13 cellular contexts compared by ENCODE assay signal in the genomic region with DNA sequence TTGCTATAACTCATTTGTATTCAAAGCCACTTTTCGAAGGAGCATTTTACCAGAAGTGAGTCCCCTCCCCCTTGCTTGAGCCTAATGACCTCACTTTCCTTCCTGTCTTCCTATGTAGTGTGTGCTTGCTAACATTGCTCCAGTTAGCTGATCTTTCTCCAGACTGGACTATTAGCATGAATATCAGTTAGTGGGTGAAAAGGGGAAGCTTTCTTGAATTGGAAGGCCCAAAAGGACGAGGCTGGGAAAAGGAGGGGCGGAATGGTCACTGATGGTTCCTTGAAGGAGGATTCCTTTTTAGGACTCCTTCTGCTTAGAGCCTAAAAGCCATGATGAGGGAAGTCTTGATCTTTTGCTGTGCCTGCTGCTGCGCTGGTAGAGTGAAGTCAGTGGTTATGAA. TPM values are rescaled to one million over a fixed set of nuclear protein-coding genes. Genes with fewer than 3 reads are reported as not detected.
A peak's percentile ranks its signal among the peaks of the same experiment; 100 is the strongest.
DNase-seq lines count a peak whose midpoint lies in the region; ATAC-seq and TF ChIP-seq lines count a peak whose summit lies in the region.
"Had no signal": no experiment of that assay in that cellular context is flagged by ENCODE, and none has a peak within 500 bp of the region (broad histone marks: within the 10 kb centered on the region; RNA-seq: fewer than 3 reads in every experiment).

No MANE protein-coding gene starts in this region.

- no peaks in the 10 kb centered on the region for H3K79me2 ChIP-seq in PC-3 (ENCODE audit: low read length)

- no peaks in the 10 kb centered on the region for H3K9me2 ChIP-seq in PC-3 (replicated peaks; ENCODE audit: low read length)

- peak overlapping the region in 1 of 3 donors; percentile 8 for H3K9ac ChIP-seq in skeletal muscle tissue (ENCODE audit: low read depth in 1 of 3, low read length in 3 of 3)
- H3K9ac ChIP-seq in PC-3 (ENCODE audit: low read length): no peak overlapping the region

- no peaks in the 10 kb centered on the region for H3K27me3 ChIP-seq in skeletal muscle tissue (ENCODE audit: control insufficient read depth in 3 of 3, insufficient read depth in 3 of 3, low read length in 3 of 3)
- no peaks in the 10 kb centered on the region for H3K27me3 ChIP-seq in PC-3 (ENCODE audit: low read length)
- H3K27me3 ChIP-seq in Caco-2 (replicated peaks; ENCODE audit: control insufficient read depth, insufficient read depth, low read length): no peaks in the 10 kb centered on the region
- H3K27me3 ChIP-seq: colonic mucosa had no signal

- H3K4me1 Mint-ChIP-seq in T-helper 1 cell treated with Interleukin-12 subunit alpha and Interleukin-12 subunit beta and Interleukin-4 antibody, amounts not matched to agents 30 μg/mL and 1 μg/mL, for 36 hours (ENCODE audit: low read depth): peaks cover 20% of the 10 kb centered on the region
- H3K4me1 Mint-ChIP-seq in activated T-helper 2 cell treated with anti-CD3 and anti-CD28 coated beads, Interferon-gamma antibody, Interleukin-2, Interleukin-4, amounts not matched to agents 10 μg/mL and 5 μg/mL and 100 μg/mL, durations not matched to agents 14 hours and 24 hours and 36 hours (ENCODE audit: low read depth): peaks cover 9% of the 10 kb centered on the region
- no peaks in the 10 kb centered on the region for H3K4me1 Mint-ChIP-seq in Caco-2 (ENCODE audit: low read depth, unreplicated experiment)

- no peaks in the 10 kb centered on the region for H3K9me3 ChIP-seq in skeletal muscle tissue (ENCODE audit: control insufficient read depth in 3 of 3, low read length in 3 of 3)
- no peaks in the 10 kb centered on the region for H3K9me3 ChIP-seq in PC-3 (ENCODE audit: low read length)
- H3K9me3 ChIP-seq in Caco-2: no peaks in the 10 kb centered on the region
- H3K9me3 ChIP-seq: colonic mucosa had no signal

- H2AFZ ChIP-seq in PC-3 (ENCODE audit: low read length): no peak overlapping the region

- no peak overlapping the region for H3K4me2 ChIP-seq in PC-3 (ENCODE audit: low read length)

- TF ChIP-seq CTCF in PC-3 (conservative IDR thresholded peaks at IDR 0.05; ENCODE audit: low read depth, low read length): no peak
- no peak for TF ChIP-seq CTCF in Caco-2 (IDR thresholded peaks at IDR 0.05; ENCODE audit: insufficient read depth in 1 of 2, low read depth in 1 of 2, low read length in 1 of 2, severe bottlenecking in 1 of 2, unreplicated experiment in 1 of 2)

- no peak overlapping the region for H3K4me3 Mint-ChIP-seq in T-helper 1 cell treated with Interleukin-12 subunit alpha and Interleukin-12 subunit beta and Interleukin-4 antibody, amounts not matched to agents 30 μg/mL and 1 μg/mL, for 36 hours
- no peak overlapping the region for H3K4me3 Mint-ChIP-seq in activated T-helper 2 cell treated with anti-CD3 and anti-CD28 coated beads, Interferon-gamma antibody, Interleukin-2, Interleukin-4, amounts not matched to agents 10 μg/mL and 5 μg/mL and 100 μg/mL, durations not matched to agents 14 hours and 24 hours and 36 hours (ENCODE audit: low read depth)
- no peak overlapping the region for H3K4me3 Mint-ChIP-seq in Caco-2 (ENCODE audit: unreplicated experiment)

- CTCF ChIA-PET in PC-3 (lab: Charles Lee): no interaction called here
- CTCF ChIA-PET in Caco-2 (lab: Charles Lee): no interaction called here

- POLR2A ChIA-PET in PC-3 (lab: Charles Lee; ENCODE audit: unreplicated experiment): no interaction called here
- POLR2A ChIA-PET in Caco-2 (lab: Charles Lee): no interaction called here

- H4K20me1 ChIP-seq in PC-3 (ENCODE audit: low read length): no peaks in the 10 kb centered on the region

- H3K9me3 Mint-ChIP-seq in T-helper 1 cell treated with Interleukin-12 subunit alpha and Interleukin-12 subunit beta and Interleukin-4 antibody, amounts not matched to agents 30 μg/mL and 1 μg/mL, for 36 hours: no peaks in the 10 kb centered on the region
- H3K9me3 Mint-ChIP-seq in activated T-helper 2 cell treated with anti-CD3 and anti-CD28 coated beads, Interferon-gamma antibody, Interleukin-2, Interleukin-4, amounts not matched to agents 10 μg/mL and 5 μg/mL and 100 μg/mL, durations not matched to agents 14 hours and 24 hours and 36 hours: no peaks in the 10 kb centered on the region
- H3K9me3 Mint-ChIP-seq in Caco-2 (ENCODE audit: unreplicated experiment): no peaks in the 10 kb centered on the region

- H3K4me3 ChIP-seq in skeletal muscle tissue (ENCODE audit: low read length in 3 of 3): no peak overlapping the region
- H3K4me3 ChIP-seq in PC-3 (ENCODE audit: low read length): no peak overlapping the region
- no peak overlapping the region for H3K4me3 ChIP-seq in Caco-2 (ENCODE audit: low read depth, low read length)
- H3K4me3 ChIP-seq: colonic mucosa had no signal

- intact Hi-C loops in activated T-helper 2 cell treated with anti-CD3 and anti-CD28 coated beads, Interferon-gamma antibody, Interleukin-2, Interleukin-4, amounts not matched to agents 10 μg/mL and 5 μg/mL and 100 μg/mL, durations not matched to agents 14 hours and 24 hours and 36 hours (cut with micrococcal nuclease): no loop called here
- intact Hi-C loops in PC-3 (cut with micrococcal nuclease) (no loop called here), Caco-2 (cut with micrococcal nuclease; ENCODE audit: unreplicated experiment) (no loop called here)

- ATAC-seq in PC-3 (no peak), HG03108 (IDR thresholded peaks at IDR 0.05; ENCODE audit: unreplicated experiment) (no peak)

- peak overlapping the region; percentile 32 for H3K27ac Mint-ChIP-seq in T-helper 1 cell treated with Interleukin-12 subunit alpha and Interleukin-12 subunit beta and Interleukin-4 antibody, amounts not matched to agents 30 μg/mL and 1 μg/mL, for 36 hours
- peak overlapping the region; percentile 4 for H3K27ac Mint-ChIP-seq in activated T-helper 2 cell treated with anti-CD3 and anti-CD28 coated beads, Interferon-gamma antibody, Interleukin-2, Interleukin-4, amounts not matched to agents 10 μg/mL and 5 μg/mL and 100 μg/mL, durations not matched to agents 14 hours and 24 hours and 36 hours
- H3K27ac Mint-ChIP-seq in Caco-2 (ENCODE audit: unreplicated experiment): no peak overlapping the region
- H3K27ac Mint-ChIP-seq: progenitor cell of endocrine pancreas had no signal

- DNase-seq in T-helper 1 cell: no peak
- DNase-seq in activated T-helper 2 cell treated with anti-CD3 and anti-CD28 coated beads, Interferon-gamma antibody, Interleukin-2, Interleukin-4, amounts not matched to agents 10 μg/mL and 5 μg/mL and 100 μg/mL, durations not matched to agents 14 hours and 24 hours and 36 hours (ENCODE audit: low spot score): no peak
- DNase-seq in iris pigment epithelial cell (ENCODE audit: low read depth): peak; percentile 63
- DNase-seq in PC-3: no peak
- no peak for DNase-seq in Caco-2
- DNase-seq: 8988T; activated CD8-positive, alpha-beta memory T cell treated with anti-CD3 and anti-CD28 coated beads, Interleukin-2, amount 50 U/mL, for 48 hours; colonic mucosa; NCI-H2081 treated with DMSO at 0.1 percent for 48 hours had no signal

- H3K27ac ChIP-seq in skeletal muscle tissue (ENCODE audit: low read depth, low read length) (peak overlapping the region; percentile 64), PC-3 (ENCODE audit: low read length) (no peak overlapping the region)
- H3K27ac ChIP-seq: colonic mucosa had no signal

- peaks cover 26 to 57% (median 29%) of the 10 kb centered on the region in 3 donors for H3K4me1 ChIP-seq in skeletal muscle tissue (ENCODE audit: control insufficient read depth in 3 of 3, insufficient read depth in 3 of 3, low read length in 3 of 3)
- no peaks in the 10 kb centered on the region for H3K4me1 ChIP-seq in PC-3 (ENCODE audit: insufficient read depth, low read length)
- H3K4me1 ChIP-seq in Caco-2: no peaks in the 10 kb centered on the region
- H3K4me1 ChIP-seq: colonic mucosa had no signal

- H3K27me3 Mint-ChIP-seq in T-helper 1 cell treated with Interleukin-12 subunit alpha and Interleukin-12 subunit beta and Interleukin-4 antibody, amounts not matched to agents 30 μg/mL and 1 μg/mL, for 36 hours (ENCODE audit: low read depth): no peaks in the 10 kb centered on the region
- no peaks in the 10 kb centered on the region for H3K27me3 Mint-ChIP-seq in activated T-helper 2 cell treated with anti-CD3 and anti-CD28 coated beads, Interferon-gamma antibody, Interleukin-2, Interleukin-4, amounts not matched to agents 10 μg/mL and 5 μg/mL and 100 μg/mL, durations not matched to agents 14 hours and 24 hours and 36 hours (ENCODE audit: low read depth)
- H3K27me3 Mint-ChIP-seq in Caco-2 (ENCODE audit: insufficient read depth, unreplicated experiment): no peaks in the 10 kb centered on the region
- H3K27me3 Mint-ChIP-seq: progenitor cell of endocrine pancreas had no signal

- H3K36me3 ChIP-seq in skeletal muscle tissue (ENCODE audit: control insufficient read depth in 3 of 3, insufficient read depth in 3 of 3, low read length in 3 of 3) (peaks cover 4 to 34% (median 22%) of the 10 kb centered on the region in 3 donors), PC-3 (ENCODE audit: low read depth, low read length) (no peaks in the 10 kb centered on the region), Caco-2 (ENCODE audit: control insufficient read depth, insufficient read depth, low read length) (no peaks in the 10 kb centered on the region)

- BruUV-seq in PC-3 (replicated peaks; lab: Mats Ljungman, UMichigan) (no TSS peak), Caco-2 (replicated peaks; lab: Mats Ljungman, UMichigan) (no TSS peak)

- no peaks in the 10 kb centered on the region for H3F3A ChIP-seq in PC-3 (ENCODE audit: low read length, unreplicated experiment)

- peaks cover 17% of the 10 kb centered on the region for H3K36me3 Mint-ChIP-seq in T-helper 1 cell treated with Interleukin-12 subunit alpha and Interleukin-12 subunit beta and Interleukin-4 antibody, amounts not matched to agents 30 μg/mL and 1 μg/mL, for 36 hours (ENCODE audit: low read depth)
- H3K36me3 Mint-ChIP-seq in activated T-helper 2 cell treated with anti-CD3 and anti-CD28 coated beads, Interferon-gamma antibody, Interleukin-2, Interleukin-4, amounts not matched to agents 10 μg/mL and 5 μg/mL and 100 μg/mL, durations not matched to agents 14 hours and 24 hours and 36 hours (ENCODE audit: low read depth): peaks cover 26% of the 10 kb centered on the region
- peaks cover 8% of the 10 kb centered on the region for H3K36me3 Mint-ChIP-seq in Caco-2 (ENCODE audit: insufficient read depth, unreplicated experiment)

RNA-seq across cellular contexts. Expression of gene MAP3K3, which starts 11.9 kb away (rescaled TPM):
- total RNA-seq in activated T-helper 2 cell treated with anti-CD3 and anti-CD28 coated beads, Interferon-gamma antibody, Interleukin-2, Interleukin-4, amounts not matched to agents 10 μg/mL and 5 μg/mL and 100 μg/mL, durations not matched to agents 14 hours and 24 hours and 36 hours: 27.9 and 28.7 TPM in 2 replicates
- total RNA-seq in skeletal muscle tissue (25.1 TPM), PC-3 (2014; rRNA removed) (27.1 and 36.1 TPM in 2 replicates), Caco-2 (2022) (15.3 and 16.2 TPM in 2 replicates)

RNA-seq across cellular contexts. Expression of gene TACO1, which starts 33.5 kb away (rescaled TPM):
- 20.4 and 22.4 TPM in 2 replicates for total RNA-seq in activated T-helper 2 cell treated with anti-CD3 and anti-CD28 coated beads, Interferon-gamma antibody, Interleukin-2, Interleukin-4, amounts not matched to agents 10 μg/mL and 5 μg/mL and 100 μg/mL, durations not matched to agents 14 hours and 24 hours and 36 hours
- total RNA-seq in skeletal muscle tissue: 14.6 TPM
- 47.9 and 70.0 TPM in 2 replicates for total RNA-seq in PC-3 (2014; rRNA removed)
- total RNA-seq in Caco-2 (2022): 27.9 and 29.1 TPM in 2 replicates
